19 cellular contexts compared by ENCODE assay signal in genomic region chr7:134365341-134366054, GRCh38. TPM values are rescaled to one million over a fixed set of nuclear protein-coding genes. Genes with fewer than 3 reads are reported as not detected.
DNase-seq lines count a peak whose midpoint lies in the region; ATAC-seq, FAIRE-seq and TF ChIP-seq lines count a peak whose summit lies in the region.
"Had no signal": no experiment of that assay in that cellular context is flagged by ENCODE, and none has a peak within 500 bp of the region (broad histone marks: within the 10 kb centered on the region; RNA-seq: fewer than 3 reads in every experiment).

No MANE protein-coding gene starts in this region.

- TF ChIP-seq POLR2A in A549 (IDR thresholded peaks at IDR 0.05; ENCODE audit: low read length) = no peak

- no peaks in the 10 kb centered on the region for H3K4me1 Mint-ChIP-seq in activated T-helper 17 cell treated with anti-CD3 and anti-CD28 coated beads, Interleukin-2, amount 50 U/mL, for 72 hours

- no TSS peak for BruUV-seq in OCI-LY7 (replicated peaks; lab: Mats Ljungman, UMichigan)

- ATAC-seq in A549 = peak; percentile 68 to 70
- no peak for ATAC-seq in activated T-helper 17 cell treated with anti-CD3 and anti-CD28 coated beads, Interleukin-2, amount 50 U/mL, for 72 hours (replicated peaks)
- ATAC-seq: heart right ventricle had no signal

- H3K79me2 ChIP-seq in OCI-LY7 (ENCODE audit: insufficient read depth, low read depth, low read length) = no peaks in the 10 kb centered on the region

- CTCF ChIA-PET in A549 (lab: Yijun Ruan, JAX) (interaction anchor here (0.9 to 14.1 kb wide), 21 partner anchors 10 to 324 kb away, joined by 3 to 140 read pairs (median 4); partner anchors contain the start of gene SLC35B4), OCI-LY7 (lab: Charles Lee; ENCODE audit: unreplicated experiment) (interaction anchor here (0.5 to 0.7 kb wide), 2 partner anchors 10 to 45 kb away, joined by 3 read pairs; no protein-coding TSS in a partner anchor)

- POLR2A ChIA-PET in A549 (lab: Yijun Ruan, JAX) (interaction anchor here (0.6 to 2.3 kb wide), 8 partner anchors 9 to 162 kb away, joined by 3 to 16 read pairs (median 6); partner anchors contain the start of genes AKR1B10 and SLC35B4), OCI-LY7 (lab: Charles Lee) (no interaction called here)

- no peaks in the 10 kb centered on the region for H4K20me1 ChIP-seq in OCI-LY7 (ENCODE audit: insufficient read depth, low read length)

- TF ChIP-seq RAD21 in A549 (conservative IDR thresholded peaks at IDR 0.05 in 1 of 2, IDR thresholded peaks at IDR 0.05 in 1 of 2) = peak in 1 of 2 experiments; percentile 44; a peak in 3 of 5 replicates

- H3K9me3 ChIP-seq in A549 (peaks cover 6% of the 10 kb centered on the region; the same call in 1 of the 3 replicates), OCI-LY7 (ENCODE audit: low read length) (no peaks in the 10 kb centered on the region)
- H3K9me3 ChIP-seq: heart right ventricle, left ventricle myocardium inferior, thoracic aorta had no signal

- H3K36me3 ChIP-seq in OCI-LY7 (ENCODE audit: insufficient read depth, low read length) = no peaks in the 10 kb centered on the region
- H3K36me3 ChIP-seq: heart right ventricle, left ventricle myocardium inferior, thoracic aorta had no signal

- no peak overlapping the region for H3K27ac Mint-ChIP-seq in activated T-helper 17 cell treated with anti-CD3 and anti-CD28 coated beads, Interleukin-2, amount 50 U/mL, for 72 hours

- H3K4me3 ChIP-seq in A549 = no peak overlapping the region; the same call in 2 of the 3 replicates
- H3K4me3 ChIP-seq in cardiac fibroblast (replicated peaks in 1 of 2; ENCODE audit: low read depth in 2 of 2, low read length in 2 of 2) = no peak overlapping the region
- H3K4me3 ChIP-seq in OCI-LY7 (ENCODE audit: low read depth, low read length, poor library complexity, severe bottlenecking) = no peak overlapping the region
- H3K4me3 ChIP-seq: heart right ventricle, left ventricle myocardium inferior, smooth muscle cell, thoracic aorta had no signal

- intact Hi-C loops in OCI-LY7 (cut with micrococcal nuclease; ENCODE audit: unreplicated experiment) = no loop called here

- no peaks in the 10 kb centered on the region for H3K9me3 Mint-ChIP-seq in activated T-helper 17 cell treated with anti-CD3 and anti-CD28 coated beads, Interleukin-2, amount 50 U/mL, for 72 hours

- peak; percentile 98 for FAIRE-seq in A549 (lab: Jason Lieb, UNC)
- FAIRE-seq: colon, TTC549 had no signal

- no peak overlapping the region for H2AFZ ChIP-seq in OCI-LY7 (ENCODE audit: low read length)

- H3K4me2 ChIP-seq in A549 (peak overlapping the region; percentile 71), OCI-LY7 (ENCODE audit: low read length) (no peak overlapping the region)
- H3K4me2 ChIP-seq: smooth muscle cell had no signal

- H3K4me1 ChIP-seq in A549 (peaks cover 76% of the 10 kb centered on the region), OCI-LY7 (ENCODE audit: insufficient read depth, low read length, poor library complexity, severe bottlenecking) (no peaks in the 10 kb centered on the region)
- H3K4me1 ChIP-seq: left ventricle myocardium inferior had no signal

- no peaks in the 10 kb centered on the region for H3K9me2 ChIP-seq in OCI-LY7 (ENCODE audit: insufficient read depth, low read length)

- TF ChIP-seq CTCF in A549 (IDR thresholded peaks at IDR 0.05) (no peak), cardiac fibroblast (IDR thresholded peaks at IDR 0.05; ENCODE audit: low read depth, low read length) (no peak), OCI-LY7 (conservative IDR thresholded peaks at IDR 0.05; ENCODE audit: low read length) (no peak)

- H3K27me3 Mint-ChIP-seq in activated T-helper 17 cell treated with anti-CD3 and anti-CD28 coated beads, Interleukin-2, amount 50 U/mL, for 72 hours = peaks cover 32% of the 10 kb centered on the region

- peak; percentile 92 to 93; a peak in 4 of 5 replicates for TF ChIP-seq EP300 in A549 (IDR thresholded peaks at IDR 0.05)

- 4% methylated on average over 6 of the region's 6 CpGs for WGBS in A549 (ENCODE audit: missing lambda C conversion rate)

- DNase-seq in A549 (ENCODE audit: low read depth in 1 of 2, low spot score in 1 of 2) (peak; percentile 78 to 94), HT-29 (ENCODE audit: low spot score) (peak; percentile 64), cardiac fibroblast (ENCODE audit: low read depth in 2 of 2) (peak; percentile 73 to 89), kidney tubule cell (ENCODE audit: low spot score) (peak; percentile 23), OCI-LY7 (ENCODE audit: low spot score) (no peak), KBM-7 (no peak), COLO829 (ENCODE audit: low spot score) (no peak)
- DNase-seq: 8988T; activated naive CD4-positive, alpha-beta T cell treated with Interleukin-2 at 50 U/mL for 16 hours; heart right ventricle; Kasumi-1; left ventricle myocardium inferior; NCI-H2029; Right ventricle myocardium superior had no signal

- H3K4me3 Mint-ChIP-seq in activated T-helper 17 cell treated with anti-CD3 and anti-CD28 coated beads, Interleukin-2, amount 50 U/mL, for 72 hours = no peak overlapping the region

- in situ Hi-C loops in KBM-7 (cut with MboI; ENCODE audit: low pct_unique_long_range_greater_than_20kb, low sequenced_read_pairs) = no loop called here

- peak overlapping the region; percentile 89 to 90 for H3K27ac ChIP-seq in A549
- H3K27ac ChIP-seq in OCI-LY7 (ENCODE audit: low read depth, low read length, poor library complexity, severe bottlenecking) = no peak overlapping the region
- H3K27ac ChIP-seq: heart right ventricle, left ventricle myocardium inferior, thoracic aorta had no signal

- no peaks in the 10 kb centered on the region for H3K36me3 Mint-ChIP-seq in activated T-helper 17 cell treated with anti-CD3 and anti-CD28 coated beads, Interleukin-2, amount 50 U/mL, for 72 hours (ENCODE audit: low read depth)

TF ChIP-seq in A549, 52 proteins besides CTCF, POLR2A, EP300 and RAD21 (continues in another document):
- TF ChIP-seq MAFK (IDR thresholded peaks at IDR 0.05; ENCODE audit: partially characterized antibody) (peak; percentile 93), CBX2 (IDR thresholded peaks at IDR 0.05; ENCODE audit: borderline replicate concordance, low read depth) (no peak), HOXB13 (CRISPR knock-in tag; IDR thresholded peaks at IDR 0.05; ENCODE audit: low read depth) (0 out of 2 replicates have a peak, but pooled peaks have one; percentile 53), KDM5A (IDR thresholded peaks at IDR 0.05) (no peak), TFCP2L1 (CRISPR knock-in tag; IDR thresholded peaks at IDR 0.05) (no peak), ZSCAN20 (CRISPR knock-in tag; IDR thresholded peaks at IDR 0.05) (no peak; the same call in 1 of the 2 replicates), FOSL2 (IDR thresholded peaks at IDR 0.05) (peak; percentile 90), FOSL2 (CRISPR knock-in tag; IDR thresholded peaks at IDR 0.05) (peak; percentile 98), HDAC2 (IDR thresholded peaks at IDR 0.05) (no peak), EHMT2 (IDR thresholded peaks at IDR 0.05; ENCODE audit: low read depth) (no peak), CHD4 (IDR thresholded peaks at IDR 0.05; ENCODE audit: borderline replicate concordance) (no peak), NPAS2 (CRISPR knock-in tag; IDR thresholded peaks at IDR 0.05; ENCODE audit: borderline replicate concordance) (no peak), REST (IDR thresholded peaks at IDR 0.05) (no peak), BHLHE40 (IDR thresholded peaks at IDR 0.05; ENCODE audit: low read depth, low read length) (no peak), MAX (IDR thresholded peaks at IDR 0.05) (peak; percentile 51; the same call in 1 of the 2 replicates), RARB (CRISPR knock-in tag; IDR thresholded peaks at IDR 0.05) (no peak), CHD2 (IDR thresholded peaks at IDR 0.05; ENCODE audit: low read length, partially characterized antibody) (no peak), JUNB (IDR thresholded peaks at IDR 0.05) (peak; percentile 98), RFX5 (IDR thresholded peaks at IDR 0.05) (no peak)

RNA-seq across cellular contexts. Expression of gene SLC35B4, which starts 48.8 kb away (rescaled TPM):
- 73.0 and 83.9 TPM in 2 replicates for polyA plus RNA-seq in A549 (2011; rRNA removed)
- polyA plus RNA-seq in A549 (2012; cell fraction: cytosol; rRNA removed) = 22.5 and 28.4 TPM in 2 replicates
- 25.8 and 35.9 TPM in 2 replicates for polyA plus RNA-seq in A549 (2012; cell fraction: nucleus; rRNA removed)
- 29.1 to 36.0 TPM (median 32.8 TPM) in 3 replicates for polyA plus RNA-seq in A549 (2017; fragmentation: RNase III; extraction: RNeasy Plus Mini Kit Qiagen cat#74134 plus additional on column Dnase treatment)
- polyA minus RNA-seq in A549 (2011; rRNA and poly(A)+ RNA removed) = 112 and 123 TPM in 2 replicates
- total RNA-seq in HT-29 (2014; rRNA removed; shearing (Covaris generic)) = 15.1 and 16.2 TPM in 2 replicates
- 36.5 and 38.1 TPM in 2 replicates for total RNA-seq in OCI-LY7 (2014; rRNA removed; shearing (Covaris generic))
- 31.6 and 32.3 TPM in 2 replicates for total RNA-seq in OCI-LY7 (2022)
- 10 to 100 TPM; 11.9 to 16.8 TPM for total RNA-seq in activated T-helper 17 cell treated with anti-CD3 and anti-CD28 coated beads, Interleukin-2, amount 50 U/mL, for 72 hours

Comparison
In these comparisons a context has a peak if more than half of its experiments do, and no peak if none do; other contexts are left out.
1. DNase-seq: peak in A549 (2 of 2), HT-29 (single experiment), cardiac fibroblast (2 of 2) and kidney tubule cell (single experiment); none in OCI-LY7 (single experiment), KBM-7 (single experiment) and COLO829 (single experiment).